ENCODE assay signal across 1 cellular context in genomic region chr22:22431271-22432220, GRCh38.
TF ChIP-seq lines count a peak whose summit lies in the region.

No MANE protein-coding gene starts in this region.

TF ChIP-seq in K562, 482 proteins besides CTCF, POLR2A, EP300 and RAD21 (continued from another document and continues in another):
- TF ChIP-seq ID3 (CRISPR knock-in tag; IDR thresholded peaks at IDR 0.05) (no peak), ID3 (tag; IDR thresholded peaks at IDR 0.05) (0 out of 2 replicates have a peak, but pooled peaks have one; percentile 35), HOMEZ (CRISPR knock-in tag; IDR thresholded peaks at IDR 0.05) (peak; percentile 64; the same call in 1 of the 2 replicates), SMARCA4 (IDR thresholded peaks at IDR 0.05) (no peak), ZNF253 (CRISPR knock-in tag; conservative IDR thresholded peaks at IDR 0.05) (no peak), NR3C1 (CRISPR knock-in tag; IDR thresholded peaks at IDR 0.05) (no peak), SP2 (IDR thresholded peaks at IDR 0.05; ENCODE audit: extremely low read depth, low read depth, low read length, poor library complexity, severe bottlenecking) (peak; percentile 25), SIX5 (IDR thresholded peaks at IDR 0.05; ENCODE audit: borderline replicate concordance in 1 of 2, insufficient read depth in 1 of 2, low read depth in 1 of 2, low read length in 2 of 2) (no peak), LEF1 (IDR thresholded peaks at IDR 0.05) (no peak), ZNF445 (CRISPR knock-in tag; IDR thresholded peaks at IDR 0.05; ENCODE audit: low read depth) (no peak), ZNF316 (IDR thresholded peaks at IDR 0.05) (no peak), MCM5 (IDR thresholded peaks at IDR 0.05; ENCODE audit: low read depth) (no peak), EGR1 (conservative IDR thresholded peaks at IDR 0.05) (no peak), CREB3 (tag; conservative IDR thresholded peaks at IDR 0.05; ENCODE audit: low read depth) (no peak), NUFIP1 (IDR thresholded peaks at IDR 0.05; ENCODE audit: partially characterized antibody) (no peak), ZNF436 (CRISPR knock-in tag; IDR thresholded peaks at IDR 0.05) (0 out of 2 replicates have a peak, but pooled peaks have one; percentile 45), FUS (optimal IDR thresholded peaks at IDR 0.05; ENCODE audit: low read depth, low read length) (no peak), DEAF1 (CRISPR knock-in tag; IDR thresholded peaks at IDR 0.05) (peak; percentile 75), POLR3G (IDR thresholded peaks at IDR 0.05; ENCODE audit: extremely low read depth, insufficient read length, insufficient replicate concordance) (no peak), GATAD2A (IDR thresholded peaks at IDR 0.05) (no peak), ELK1 (CRISPR knock-in tag; IDR thresholded peaks at IDR 0.05) (no peak), NR2F6 (CRISPR knock-in tag; IDR thresholded peaks at IDR 0.05) (peak; percentile 59; the same call in 1 of the 2 replicates), ETS2 (tag; IDR thresholded peaks at IDR 0.05; ENCODE audit: borderline replicate concordance, poor library complexity, severe bottlenecking) (no peak), MNT (conservative IDR thresholded peaks at IDR 0.05) (no peak), HDAC2 (IDR thresholded peaks at IDR 0.05) (no peak), ZNF778 (CRISPR knock-in tag; IDR thresholded peaks at IDR 0.05) (no peak), XRCC3 (IDR thresholded peaks at IDR 0.05) (no peak), L3MBTL2 (IDR thresholded peaks at IDR 0.05) (no peak; the same call in 1 of the 2 replicates), RHOXF2B (CRISPR knock-in tag; conservative IDR thresholded peaks at IDR 0.05) (no peak), CGGBP1 (CRISPR knock-in tag; IDR thresholded peaks at IDR 0.05) (no peak; the same call in 1 of the 2 replicates), PYGO2 (tag; IDR thresholded peaks at IDR 0.05) (no peak), PTTG1 (tag; IDR thresholded peaks at IDR 0.05; ENCODE audit: low read depth) (no peak), THRAP3 (IDR thresholded peaks at IDR 0.05; ENCODE audit: borderline replicate concordance) (no peak), RNF2 (IDR thresholded peaks at IDR 0.05) (no peak), ZNF134 (CRISPR knock-in tag; conservative IDR thresholded peaks at IDR 0.05) (no peak), ZNF586 (CRISPR knock-in tag; conservative IDR thresholded peaks at IDR 0.05) (peak; percentile 46; the same call in 1 of the 2 replicates), FOXJ2 (tag; IDR thresholded peaks at IDR 0.05) (no peak), CSDE1 (IDR thresholded peaks at IDR 0.05) (no peak), JUNB (CRISPR knock-in tag; conservative IDR thresholded peaks at IDR 0.05) (no peak; the same call in 1 of the 2 replicates), MCM7 (IDR thresholded peaks at IDR 0.05) (no peak), VEZF1 (CRISPR knock-in tag; IDR thresholded peaks at IDR 0.05) (peak; percentile 68; the same call in 1 of the 2 replicates), KDM1A (IDR thresholded peaks at IDR 0.05) (no peak), NELFE (IDR thresholded peaks at IDR 0.05; ENCODE audit: insufficient read depth, insufficient read length) (no peak), RB1 (IDR thresholded peaks at IDR 0.05; ENCODE audit: low read depth) (peak; percentile 89), ZNF23 (CRISPR knock-in tag; IDR thresholded peaks at IDR 0.05) (no peak), U2AF1 (optimal IDR thresholded peaks at IDR 0.05; ENCODE audit: low read depth, low read length) (no peak), XRCC4 (IDR thresholded peaks at IDR 0.05; ENCODE audit: extremely low read depth, insufficient read depth, insufficient read length) (no peak), ZSCAN29 (IDR thresholded peaks at IDR 0.05) (no peak), SNAPC5 (CRISPR knock-in tag; IDR thresholded peaks at IDR 0.05) (no peak), HMBOX1 (IDR thresholded peaks at IDR 0.05) (no peak), ZNF77 (CRISPR knock-in tag; IDR thresholded peaks at IDR 0.05) (no peak), KLF13 (tag; IDR thresholded peaks at IDR 0.05; ENCODE audit: borderline replicate concordance, low read depth) (no peak), ERF (CRISPR knock-in tag; IDR thresholded peaks at IDR 0.05) (no peak), SMAD2 (IDR thresholded peaks at IDR 0.05; ENCODE audit: low read depth, low read length) (no peak), BRF2 (IDR thresholded peaks at IDR 0.05; ENCODE audit: borderline replicate concordance, insufficient read depth, insufficient read length) (no peak), NCOA2 (IDR thresholded peaks at IDR 0.05; ENCODE audit: partially characterized antibody in 2 of 2) (no peak), C11orf30 (IDR thresholded peaks at IDR 0.05; ENCODE audit: low read depth) (no peak), NCOA6 (IDR thresholded peaks at IDR 0.05) (no peak), ZNF707 (CRISPR knock-in tag; conservative IDR thresholded peaks at IDR 0.05) (no peak), TFAP4 (CRISPR knock-in tag; IDR thresholded peaks at IDR 0.05; ENCODE audit: borderline replicate concordance) (peak; percentile 76; the same call in 1 of the 2 replicates), ZNF668 (CRISPR knock-in tag; IDR thresholded peaks at IDR 0.05) (no peak), CTCFL (IDR thresholded peaks at IDR 0.05; ENCODE audit: borderline replicate concordance, insufficient read depth, low read depth, low read length, poor library complexity, severe bottlenecking) (no peak), TCFL5 (CRISPR knock-in tag; conservative IDR thresholded peaks at IDR 0.05) (0 out of 2 replicates have a peak, but pooled peaks have one; percentile 18)
